In the genomic region with DNA sequence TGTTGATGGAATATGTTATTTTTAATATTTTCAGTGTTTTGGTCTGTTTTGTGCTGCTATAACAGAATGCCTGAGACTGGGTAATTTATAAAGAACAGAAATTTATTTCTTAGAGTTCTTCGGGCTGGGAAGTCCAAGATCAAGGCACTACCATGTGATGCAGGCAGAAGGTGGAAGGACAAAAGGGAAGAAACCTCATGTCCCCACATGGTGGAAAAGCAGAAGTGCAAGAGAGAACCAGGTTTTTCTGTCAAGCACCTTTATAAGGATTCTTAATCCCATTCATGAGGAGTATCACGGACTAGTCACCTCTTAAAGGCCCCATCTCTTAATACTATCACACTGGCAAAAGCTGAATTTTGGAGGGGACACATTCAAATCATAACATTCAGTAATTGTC, we compare ENCODE assay signal across 20 cellular contexts. TPM values are rescaled to one million over a fixed set of nuclear protein-coding genes. Genes with fewer than 3 reads are reported as not detected.
DNase-seq lines count a peak whose midpoint lies in the region; ATAC-seq, FAIRE-seq and TF ChIP-seq lines count a peak whose summit lies in the region.
"Had no signal": no experiment of that assay in that cellular context is flagged by ENCODE, and none has a peak within 500 bp of the region (broad histone marks: within the 10 kb centered on the region; RNA-seq: fewer than 3 reads in every experiment).

No MANE protein-coding gene starts in this region.

- H3K79me1 ChIP-seq in H9 (ENCODE audit: insufficient read depth, low read depth, low read length, poor library complexity, severe bottlenecking) (no peaks in the 10 kb centered on the region), H1 (ENCODE audit: low read depth, low read length) (no peaks in the 10 kb centered on the region)

- H3K79me2 ChIP-seq in H9 (ENCODE audit: insufficient read depth, low read length) (no peaks in the 10 kb centered on the region), PC-3 (ENCODE audit: low read length) (no peaks in the 10 kb centered on the region), H1 (ENCODE audit: control insufficient read depth in 1 of 2, insufficient read depth in 2 of 2, low read length in 2 of 2) (no peaks in the 10 kb centered on the region)

- H2BK20ac ChIP-seq in H9 (ENCODE audit: low read depth, low read length, poor library complexity, severe bottlenecking) (no peak overlapping the region), H1 (ENCODE audit: low read length) (no peak overlapping the region)

- ATAC-seq in PC-3, result no peak
- ATAC-seq in HG02763 (IDR thresholded peaks at IDR 0.05; ENCODE audit: unreplicated experiment), result no peak
- ATAC-seq in GM21619 (IDR thresholded peaks at IDR 0.05; ENCODE audit: unreplicated experiment), result no peak

- TF ChIP-seq POLR2A in H1 (IDR thresholded peaks at IDR 0.05; ENCODE audit: control extremely low read depth in 1 of 2, low read depth in 2 of 2, low read length in 2 of 2), result no peak

- H3K4me2 ChIP-seq in H9 (ENCODE audit: insufficient read depth, insufficient read length, low read length), result no peak overlapping the region
- no peak overlapping the region for H3K4me2 ChIP-seq in PC-3 (ENCODE audit: low read length)
- H3K4me2 ChIP-seq in H1 (ENCODE audit: insufficient read depth in 1 of 2, low read depth in 2 of 2, low read length in 2 of 2), result no peak overlapping the region

- H2BK5ac ChIP-seq in H9 (ENCODE audit: insufficient read length, low read length) (no peak overlapping the region), H1 (ENCODE audit: low read depth, low read length) (no peak overlapping the region)

- no peak overlapping the region for H3K56ac ChIP-seq in H9 (ENCODE audit: insufficient read length, low read depth, low read length)
- no peak overlapping the region for H3K56ac ChIP-seq in H1 (replicated peaks; ENCODE audit: insufficient read length, low read depth, low read length)

- H2AK5ac ChIP-seq in H9 (ENCODE audit: insufficient read length, low read length) (no peak overlapping the region), H1 (ENCODE audit: low read depth, low read length) (no peak overlapping the region)

- no peak overlapping the region for H3K4me3 Mint-ChIP-seq in H9

- H3K18ac ChIP-seq in H9 (ENCODE audit: insufficient read length, low read depth, low read length) (no peak overlapping the region), H1 (ENCODE audit: extremely low read depth, low read length) (no peak overlapping the region)

- no peak overlapping the region for H2BK15ac ChIP-seq in H9 (ENCODE audit: low read depth, low read length)
- H2BK15ac ChIP-seq in H1 (ENCODE audit: low read length), result no peak overlapping the region

- no peak for FAIRE-seq in H1 (lab: Jason Lieb, UNC)
- FAIRE-seq: D721Med, GM12892, GM18507, H54 had no signal

- POLR2A ChIA-PET in PC-3 (lab: Charles Lee; ENCODE audit: unreplicated experiment), result no interaction called here
- POLR2A ChIA-PET in H1 (lab: Charles Lee; ENCODE audit: partially characterized antibody), result no interaction called here

- H3K23ac ChIP-seq in H9 (ENCODE audit: insufficient read length, low read depth, low read length), result no peak overlapping the region
- H3K23ac ChIP-seq in H1 (ENCODE audit: insufficient read length), result no peak overlapping the region

- H3K9me3 ChIP-seq in H9 (ENCODE audit: control insufficient read depth, low read depth, low read length) (no peaks in the 10 kb centered on the region), PC-3 (ENCODE audit: low read length) (no peaks in the 10 kb centered on the region), H1 (ENCODE audit: insufficient read depth in 2 of 2, low read depth in 1 of 2, low read length in 1 of 2) (peaks cover 3 to 4% of the 10 kb centered on the region in 2 experiments; a peak in 2 of 4 replicates)

- peaks cover 12 to 17% of the 10 kb centered on the region in 2 experiments for H3K4me1 Mint-ChIP-seq in H9

- H4K91ac ChIP-seq in H9 (ENCODE audit: insufficient read length, low read depth, low read length), result no peak overlapping the region
- H4K91ac ChIP-seq in H1 (replicated peaks; ENCODE audit: insufficient read length, low read length), result no peak overlapping the region

- no peak for TF ChIP-seq RAD21 in H1 (IDR thresholded peaks at IDR 0.05 in 1 of 2, conservative IDR thresholded peaks at IDR 0.05 in 1 of 2; ENCODE audit: low read depth in 2 of 2, low read length in 2 of 2)

- peaks cover 35% of the 10 kb centered on the region for H3K27me3 Mint-ChIP-seq in H9 (ENCODE audit: low read depth)

- H3K9ac ChIP-seq in H9 (ENCODE audit: extremely low read depth, insufficient read length, low read length) (no peak overlapping the region), PC-3 (ENCODE audit: low read length) (no peak overlapping the region), H1 (replicated peaks in 1 of 4; ENCODE audit: extremely low read depth in 1 of 4, low read depth in 3 of 4, low read length in 3 of 4) (no peak overlapping the region)

- no peak overlapping the region for H2BK12ac ChIP-seq in H9 (ENCODE audit: insufficient read length, low read depth, low read length)
- H2BK12ac ChIP-seq in H1 (ENCODE audit: low read depth, low read length), result no peak overlapping the region

- H3K14ac ChIP-seq in H9 (ENCODE audit: insufficient read depth, low read length) (no peak overlapping the region), H1 (ENCODE audit: insufficient read length) (no peak overlapping the region)

- peaks cover 15 to 19% of the 10 kb centered on the region in 2 experiments for H3K9me3 Mint-ChIP-seq in H9

- H2AFZ ChIP-seq in H9 (ENCODE audit: low read length) (no peak overlapping the region), PC-3 (ENCODE audit: low read length) (no peak overlapping the region), H1 (ENCODE audit: low read length) (no peak overlapping the region)

- no CpG with 5 or more reads among the region's 2 CpGs for WGBS in H9 (ENCODE audit: extremely low coverage, insufficient read length, low lambda C conversion rate)
- 65% methylated on average over 2 of the region's 2 CpGs; no CpG with 5 or more reads in 1 of the 2 experiments for WGBS in H1 (ENCODE audit: extremely low coverage in 1 of 2, insufficient coverage in 1 of 2, insufficient read length in 1 of 2, insufficient replicate concordance in 2 of 2, low coverage in 1 of 2, low lambda C conversion rate in 2 of 2, missing lambda C conversion rate in 1 of 2), 2 experiments

- H3K4me3 ChIP-seq in PC-3 (ENCODE audit: low read length), result no peak overlapping the region
- H3K4me3 ChIP-seq in H1 (ENCODE audit: extremely low read depth in 1 of 4, insufficient read depth in 2 of 4, low read depth in 3 of 4, low read length in 4 of 4), result no peak overlapping the region

- H3K4ac ChIP-seq in H9 (ENCODE audit: low read depth, low read length) (no peak overlapping the region), H1 (replicated peaks; ENCODE audit: insufficient read length, low read depth, low read length) (no peak overlapping the region)

- H3K36me3 ChIP-seq in PC-3 (ENCODE audit: low read depth, low read length) (no peaks in the 10 kb centered on the region), H1 (ENCODE audit: control insufficient read depth in 2 of 4, insufficient read depth in 4 of 4, low read length in 3 of 4) (no peaks in the 10 kb centered on the region)

- no peak for DNase-seq in H9
- DNase-seq in PC-3, result no peak
- no peak for DNase-seq in H1 (ENCODE audit: low read depth in 1 of 2, low spot score in 2 of 2)
- no peak for DNase-seq in kidney tubule cell (ENCODE audit: low spot score)
- DNase-seq: ACHN, GF-D8, KBM-7, NCI-H1092, NCI-H1436 treated with DMSO at 0.1 percent for 48 hours, NCI-H2029, NCI-H446 treated with DMSO at 0.1 percent for 48 hours, RPMI8226 had no signal

- H3F3A ChIP-seq in PC-3 (ENCODE audit: low read length, unreplicated experiment), result no peaks in the 10 kb centered on the region

- TF ChIP-seq CTCF in GM12872 (IDR thresholded peaks at IDR 0.05; ENCODE audit: insufficient read depth, low read depth, low read length) (peak; percentile 13; the same call in 1 of the 3 replicates), H9 (conservative IDR thresholded peaks at IDR 0.05) (0 out of 3 replicates have a peak, but pooled peaks have one; percentile 12), PC-3 (conservative IDR thresholded peaks at IDR 0.05; ENCODE audit: low read depth, low read length) (peak; percentile 21; the same call in 1 of the 2 replicates), H1 (IDR thresholded peaks at IDR 0.05; ENCODE audit: control extremely low read depth in 1 of 3, insufficient read depth in 1 of 3, low read depth in 1 of 3, low read length in 3 of 3) (no peak)

- no peak overlapping the region for H3K27ac ChIP-seq in H9 (ENCODE audit: insufficient read length, low read depth, low read length)
- H3K27ac ChIP-seq in PC-3 (ENCODE audit: low read length), result no peak overlapping the region
- no peak overlapping the region for H3K27ac ChIP-seq in H1 (ENCODE audit: low read depth, low read length)
- H3K27ac ChIP-seq: C4-2B had no signal

- no peak overlapping the region for H4K8ac ChIP-seq in H9 (replicated peaks; ENCODE audit: insufficient read length, low read depth, low read length)
- H4K8ac ChIP-seq in H1 (ENCODE audit: extremely low read depth, insufficient read depth, low read length), result no peak overlapping the region

- H3K36me3 Mint-ChIP-seq in H9 (ENCODE audit: insufficient read depth in 1 of 3, low read depth in 3 of 3), result peaks cover 4 to 17% (median 7%) of the 10 kb centered on the region in 3 experiments

- intact Hi-C loops in PC-3 (cut with micrococcal nuclease), result no loop called here

- no peak overlapping the region for H3T11ph ChIP-seq in H9 (ENCODE audit: low read length)

- BruUV-seq in PC-3 (replicated peaks; lab: Mats Ljungman, UMichigan), result no TSS peak

- no peaks in the 10 kb centered on the region for H3K9me2 ChIP-seq in PC-3 (replicated peaks; ENCODE audit: low read length)

- H3K27ac Mint-ChIP-seq in H9, result no peak overlapping the region

- no peaks in the 10 kb centered on the region for H4K20me1 ChIP-seq in H9 (ENCODE audit: control insufficient read depth, insufficient read depth, insufficient read length)
- no peaks in the 10 kb centered on the region for H4K20me1 ChIP-seq in PC-3 (ENCODE audit: low read length)
- no peaks in the 10 kb centered on the region for H4K20me1 ChIP-seq in H1 (replicated peaks in 1 of 2; ENCODE audit: control insufficient read depth in 1 of 2, insufficient read depth in 2 of 2, low read length in 2 of 2)

- CTCF ChIA-PET in PC-3 (lab: Charles Lee) (interaction anchor here (0.6 to 0.7 kb wide), 2 partner anchors 36 to 115 kb away, joined by 9 read pairs; no protein-coding TSS in a partner anchor), H1 (lab: Charles Lee; ENCODE audit: partially characterized antibody) (interaction anchor here (1.4 to 3.4 kb wide), 3 partner anchors 11 to 36 kb away, joined by 3 to 17 read pairs (median 16); no protein-coding TSS in a partner anchor)

- no peaks in the 10 kb centered on the region for H3K27me3 ChIP-seq in H9 (ENCODE audit: insufficient read depth, low read length)
- peaks cover 72% of the 10 kb centered on the region for H3K27me3 ChIP-seq in PC-3 (ENCODE audit: low read length)
- H3K27me3 ChIP-seq in H1 (replicated peaks in 1 of 4; ENCODE audit: control insufficient read depth in 3 of 4, extremely low read depth in 1 of 4, insufficient read depth in 3 of 4, low read length in 3 of 4), result no peaks in the 10 kb centered on the region; a peak in 2 of 7 replicates

- H2BK120ac ChIP-seq in H9 (ENCODE audit: low read depth, low read length, poor library complexity, severe bottlenecking), result no peak overlapping the region
- no peak overlapping the region for H2BK120ac ChIP-seq in H1 (replicated peaks; ENCODE audit: low read depth, low read length)

- H3K23me2 ChIP-seq in H9 (ENCODE audit: insufficient read length, low read depth, low read length, poor library complexity, severe bottlenecking) (no peaks in the 10 kb centered on the region), H1 (ENCODE audit: low read depth, low read length) (no peaks in the 10 kb centered on the region)

- no peak for TF ChIP-seq EP300 in H1 (IDR thresholded peaks at IDR 0.05; ENCODE audit: borderline replicate concordance in 1 of 2, low read depth in 2 of 2, low read length in 2 of 2)

- H4K5ac ChIP-seq in H9 (ENCODE audit: insufficient read length, low read depth, low read length), result no peak overlapping the region
- no peak overlapping the region for H4K5ac ChIP-seq in H1 (ENCODE audit: insufficient read length, low read depth, low read length)

- H3K4me1 ChIP-seq in H9 (ENCODE audit: insufficient read depth, low read length), result no peaks in the 10 kb centered on the region
- H3K4me1 ChIP-seq in PC-3 (ENCODE audit: insufficient read depth, low read length), result 0 out of 2 replicates have a peak, but pooled peaks cover 3% of the 10 kb centered on the region
- peaks cover 0 to 6% (median 4%) of the 10 kb centered on the region in 4 experiments; a peak in 5 of 7 replicates for H3K4me1 ChIP-seq in H1 (replicated peaks in 1 of 4; ENCODE audit: control insufficient read depth in 3 of 4, insufficient read depth in 4 of 4, low read length in 3 of 4)

RNA-seq across cellular contexts. Expression of a gene that starts 57.9 kb away (rescaled TPM):
- total RNA-seq in H9 (2021) (0.59 and 1.0 TPM in 2 replicates), PC-3 (2014; rRNA removed) (18.2 and 23.1 TPM in 2 replicates)
- total RNA-seq in H1 (2021; fragmentation: NEBNext Ultra II Directional; extraction: Animal tissue kit (Norgen Biotek cat#: 25700)), result 0.80 and 0.91 TPM in 2 replicates
- 0.41 and 0.82 TPM in 2 replicates for polyA plus RNA-seq in H1 (2011; rRNA removed)
- 0.61 TPM for polyA plus RNA-seq in H1 (2011; cell fraction: cytosol; rRNA removed)
- 1.5 TPM for polyA plus RNA-seq in H1 (2011; cell fraction: nucleus; rRNA removed)
- 0.83 to 1.3 TPM (median 1.0 TPM) in 4 replicates for polyA plus RNA-seq in H1 (2012, experiment 1 of 2)
- polyA plus RNA-seq in H1 (2012, experiment 2 of 2), result 1.2 TPM
- polyA plus RNA-seq in H1 (2013, experiment 1 of 2), result 0.55 TPM
- 0.46 TPM for polyA plus RNA-seq in H1 (2013, experiment 2 of 2)
- 0.78 and 1.8 TPM in 2 replicates for polyA minus RNA-seq in H1 (2011; rRNA and poly(A)+ RNA removed)
- 1.8 TPM for polyA minus RNA-seq in H1 (2011; cell fraction: cytosol; rRNA and poly(A)+ RNA removed)
- polyA minus RNA-seq in H1 (2011; cell fraction: nucleus; rRNA and poly(A)+ RNA removed), result 0.40 TPM

Comparison
In these comparisons a context has a peak if more than half of its experiments do, and no peak if none do; other contexts are left out.
1. CTCF ChIP-seq: peak in GM12872 (single experiment), H9 (single experiment) and PC-3 (single experiment); none in H1 (0 of 3).